In the genomic region with DNA sequence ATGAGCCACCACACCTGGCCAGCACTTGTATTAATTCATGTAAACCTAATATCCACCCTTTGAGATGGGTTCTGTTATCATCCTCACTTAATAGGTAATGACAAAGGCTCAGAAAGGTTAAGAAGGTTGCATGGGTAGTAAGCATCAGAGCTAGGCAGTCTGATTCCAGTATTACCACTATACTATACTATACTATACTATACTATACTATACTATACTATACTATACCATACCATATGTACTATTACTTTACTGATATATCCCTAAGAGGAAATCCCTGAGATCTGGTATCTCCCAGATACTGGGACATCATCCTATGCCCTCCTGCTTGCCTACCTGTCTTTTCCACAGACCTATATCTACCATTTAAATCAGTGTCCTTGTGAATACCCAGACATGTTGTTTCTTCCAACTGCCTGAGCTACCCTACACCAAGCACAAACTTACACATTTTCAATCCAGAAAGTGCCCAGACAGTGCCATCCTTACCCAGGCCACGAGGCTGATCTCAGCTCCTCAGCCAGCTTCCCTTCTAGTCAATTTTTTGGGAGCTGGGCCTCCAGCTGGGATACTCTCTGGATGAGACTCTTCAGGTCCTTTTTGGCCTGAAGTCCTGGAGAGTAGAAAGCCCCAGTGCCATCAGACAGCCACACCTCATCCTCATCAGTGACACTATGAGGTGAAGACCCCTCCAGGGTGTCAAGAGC, we compare ENCODE assay signal across 2 cellular contexts. TPM values are rescaled to one million over a fixed set of nuclear protein-coding genes. Genes with fewer than 3 reads are reported as not detected.
"Had no signal": no experiment of that assay in that cellular context is flagged by ENCODE, and none has a peak within 500 bp of the region (broad histone marks: within the 10 kb centered on the region; RNA-seq: fewer than 3 reads in every experiment).

No MANE protein-coding gene starts in this region.

RNA-seq across cellular contexts. Expression of gene RNU1-1, which starts 36.3 kb away (rescaled TPM):
- total RNA-seq: LHCN-M2, M059J had no signal
